Comparison of ENCODE assay signal across 8 cellular contexts in genomic region chr20:5949943-5950270, GRCh38.
DNase-seq lines count a peak whose midpoint lies in the region; ATAC-seq and TF ChIP-seq lines count a peak whose summit lies in the region.

No MANE protein-coding gene starts in this region.

- in situ Hi-C loops in brain microvascular endothelial cell (cut with HindIII; ENCODE audit: low pct_ligation_motif_present, low sequenced_read_pairs): no loop called here

- H3K27me3 ChIP-seq in brain microvascular endothelial cell (replicated peaks) (no peaks in the 10 kb centered on the region), muscle layer of duodenum (ENCODE audit: low read depth, low read length) (no peaks in the 10 kb centered on the region)

- H3K27ac ChIP-seq in brain microvascular endothelial cell (no peak overlapping the region), muscle layer of duodenum (ENCODE audit: low read length) (peak overlapping the region; percentile 67)

- DNase-seq in AG09309 (ENCODE audit: low read depth) (no peak), brain microvascular endothelial cell (no peak), cortex of kidney (lab: John Stamatoyannopoulos, UW) (no peak), SHP77 (lab: John Stamatoyannopoulos, UW) (no peak), NCI-H774 (lab: John Stamatoyannopoulos, UW) (no peak)

- TF ChIP-seq CTCF in AG09309 (IDR thresholded peaks at IDR 0.05; ENCODE audit: control insufficient read depth, insufficient read depth, low read depth, low read length, missing control alignments): no peak
- TF ChIP-seq CTCF in brain microvascular endothelial cell (IDR thresholded peaks at IDR 0.05; ENCODE audit: low read depth, low read length, missing control alignments): no peak

- H3K4me3 ChIP-seq in AG09309 (ENCODE audit: control insufficient read depth, low read depth, low read length) (peak overlapping the region; percentile 80), brain microvascular endothelial cell (ENCODE audit: low read depth, low read length) (peak overlapping the region; percentile 89), muscle layer of duodenum (ENCODE audit: low read depth in 1 of 2, low read length in 2 of 2) (peak overlapping the region; percentile 85 to 88)

- peaks cover 10% of the 10 kb centered on the region for H3K36me3 ChIP-seq in brain microvascular endothelial cell (replicated peaks)
- peaks cover 17 to 34% of the 10 kb centered on the region in 2 donors for H3K36me3 ChIP-seq in muscle layer of duodenum (ENCODE audit: control insufficient read depth in 1 of 2, insufficient read depth in 2 of 2, low read length in 2 of 2)

- H3K4me1 ChIP-seq in muscle layer of duodenum (ENCODE audit: control insufficient read depth in 1 of 2, insufficient read depth in 2 of 2, low read length in 2 of 2): peaks cover 8 to 22% of the 10 kb centered on the region in 2 donors

- peak; percentile 2 for ATAC-seq in HG03108 (IDR thresholded peaks at IDR 0.05; ENCODE audit: unreplicated experiment)
- ATAC-seq in HG03439 (IDR thresholded peaks at IDR 0.05; ENCODE audit: unreplicated experiment): no peak

- no peaks in the 10 kb centered on the region for H3K9me3 ChIP-seq in muscle layer of duodenum (ENCODE audit: control insufficient read depth in 1 of 2, low read length in 2 of 2)
